8 cellular contexts compared by ENCODE assay signal in the genomic region with DNA sequence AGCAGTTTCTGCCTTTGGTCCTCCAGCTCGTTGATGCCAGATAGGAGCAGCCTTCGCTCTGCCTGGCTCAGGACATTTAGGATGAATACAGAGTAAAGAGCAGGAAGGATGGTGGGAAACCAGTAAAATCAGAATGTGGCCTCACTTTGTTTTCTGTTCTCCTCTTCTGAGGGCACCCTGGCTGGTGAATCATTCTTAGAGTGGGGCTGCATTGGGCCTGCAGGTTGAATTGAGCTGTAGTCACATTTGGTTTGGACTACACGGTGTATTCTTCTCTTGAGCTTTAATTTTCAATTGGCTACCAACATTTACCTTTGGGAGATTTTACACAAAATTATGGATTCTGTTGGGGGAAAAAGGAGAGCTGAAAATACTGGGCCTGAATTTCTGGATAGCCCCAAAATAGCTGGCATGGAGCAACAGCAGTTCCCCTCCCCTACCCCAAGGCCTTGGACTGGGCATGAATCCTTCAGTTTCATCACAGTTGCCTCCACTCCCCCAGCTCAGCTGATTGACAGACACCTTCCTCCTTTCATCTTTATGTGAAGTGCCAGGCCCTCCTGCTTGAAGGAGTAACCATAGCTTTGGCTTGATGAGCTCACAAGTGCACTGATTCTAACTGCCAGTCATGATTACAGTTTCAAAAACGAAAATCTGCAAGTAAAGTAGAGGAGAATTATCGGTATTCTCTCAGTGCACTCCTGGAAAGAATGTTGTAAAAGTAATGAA.
DNase-seq lines count a peak whose midpoint lies in the region; ATAC-seq lines count a peak whose summit lies in the region.

No MANE protein-coding gene starts in this region.

- peak overlapping the region; percentile 39 for H3K27ac ChIP-seq in cingulate gyrus (ENCODE audit: low read depth, low read length)

- DNase-seq in AML-193 (lab: John Stamatoyannopoulos, UW) (peak; percentile 28 to 30), activated gamma-delta T cell treated with Interleukin-2 at 50 U/mL for 16 hours (no peak), HuH-7.5 (ENCODE audit: low spot score) (no peak), CD1c-positive myeloid dendritic cell (ENCODE audit: extremely low spot score) (no peak)

- ATAC-seq in GM19372 (IDR thresholded peaks at IDR 0.05; ENCODE audit: low read depth, unreplicated experiment), result peak; percentile 5
- ATAC-seq in HG03432 (IDR thresholded peaks at IDR 0.05; ENCODE audit: unreplicated experiment), result peak; percentile 25
- no peak for ATAC-seq in activated CD4-positive, CD25-positive, alpha-beta regulatory T cell treated with anti-CD3 and anti-CD28 coated beads, Interleukin-2, amount 50 U/mL, for 24 hours

Comparison
In these comparisons a context has a peak if more than half of its experiments do, and no peak if none do; other contexts are left out.
1. DNase-seq: peak in AML-193 (2 of 2); none in activated gamma-delta T cell treated with Interleukin-2 at 50 U/mL for 16 hours (single experiment), HuH-7.5 (single experiment) and CD1c-positive myeloid dendritic cell (single experiment).
2. ATAC-seq: peak in GM19372 (single experiment) and HG03432 (single experiment); none in activated CD4-positive, CD25-positive, alpha-beta regulatory T cell treated with anti-CD3 and anti-CD28 coated beads, Interleukin-2, amount 50 U/mL, for 24 hours (0 of 2).